In genomic region chr5:68543212-68543611, GRCh38 we compare ENCODE assay signal across 1 cellular context.
TF ChIP-seq lines count a peak whose summit lies in the region.

No MANE protein-coding gene starts in this region.

TF ChIP-seq in HepG2, 621 proteins besides CTCF, POLR2A, EP300 and RAD21:
- TF ChIP-seq ZBTB40 (IDR thresholded peaks at IDR 0.05) = no peak
- TF ChIP-seq ZBTB40 (CRISPR knock-in tag; IDR thresholded peaks at IDR 0.05) = no peak
- TF ChIP-seq BRF2 (CRISPR knock-in tag; IDR thresholded peaks at IDR 0.05) = no peak
- no peak for TF ChIP-seq ISL2 (CRISPR knock-in tag; IDR thresholded peaks at IDR 0.05)
